ENCODE assay signal across 24 cellular contexts in genomic region chr6:37507082-37507481, GRCh38. TPM values are rescaled to one million over a fixed set of nuclear protein-coding genes. Genes with fewer than 3 reads are reported as not detected.
DNase-seq lines count a peak whose midpoint lies in the region; ATAC-seq, FAIRE-seq and TF ChIP-seq lines count a peak whose summit lies in the region.
"Had no signal": no experiment of that assay in that cellular context is flagged by ENCODE, and none has a peak within 500 bp of the region (broad histone marks: within the 10 kb centered on the region; RNA-seq: fewer than 3 reads in every experiment).

No MANE protein-coding gene starts in this region.

- H3K4me1 Mint-ChIP-seq in activated naive CD4-positive, alpha-beta T cell treated with anti-CD3 and anti-CD28 coated beads for 36 hours (ENCODE audit: low read depth) = peaks cover 64% of the 10 kb centered on the region
- peaks cover 47 to 48% of the 10 kb centered on the region in 2 donors for H3K4me1 Mint-ChIP-seq in effector memory CD8-positive, alpha-beta T cell (ENCODE audit: low read depth in 2 of 2)

- H3K4me3 Mint-ChIP-seq in activated naive CD4-positive, alpha-beta T cell treated with anti-CD3 and anti-CD28 coated beads for 36 hours = no peak overlapping the region
- no peak overlapping the region for H3K4me3 Mint-ChIP-seq in effector memory CD8-positive, alpha-beta T cell
- H3K4me3 Mint-ChIP-seq: activated B cell treated with CpG ODN at 0.5 μM for 24 hours; dendritic cell treated with granulocyte-macrophage colony-stimulating factor and Interleukin-4, amounts not matched to agents 40 ng/mL and 50 ng/mL, for 4 days; neural crest cell had no signal

- H3K4me2 ChIP-seq in osteoblast (ENCODE audit: insufficient read depth, low read length) = no peak overlapping the region
- H3K4me2 ChIP-seq: BLaER1 treated with 17β-estradiol and CSF1 and Interleukin-3, amounts not matched to agents 10 nM and 100 nM had no signal

- no peaks in the 10 kb centered on the region for H3K27me3 Mint-ChIP-seq in activated naive CD4-positive, alpha-beta T cell treated with anti-CD3 and anti-CD28 coated beads for 36 hours (ENCODE audit: low read depth)
- no peaks in the 10 kb centered on the region for H3K27me3 Mint-ChIP-seq in effector memory CD8-positive, alpha-beta T cell
- H3K27me3 Mint-ChIP-seq: activated B cell treated with CpG ODN at 0.5 μM for 24 hours had no signal

- H3K79me2 ChIP-seq in osteoblast (ENCODE audit: insufficient read depth, low read length) = no peaks in the 10 kb centered on the region

- H3K27ac Mint-ChIP-seq in activated naive CD4-positive, alpha-beta T cell treated with anti-CD3 and anti-CD28 coated beads for 36 hours = peak overlapping the region; percentile 32
- H3K27ac Mint-ChIP-seq in effector memory CD8-positive, alpha-beta T cell = peak overlapping the region; percentile 72 to 99
- H3K27ac Mint-ChIP-seq: activated B cell treated with CpG ODN at 0.5 μM for 24 hours; dendritic cell treated with granulocyte-macrophage colony-stimulating factor and Interleukin-4, amounts not matched to agents 40 ng/mL and 50 ng/mL, for 4 days had no signal

- no peaks in the 10 kb centered on the region for H3K9me3 ChIP-seq in Panc1 (ENCODE audit: control insufficient read depth, insufficient read depth, low read depth, low read length)
- no peaks in the 10 kb centered on the region for H3K9me3 ChIP-seq in osteoblast (ENCODE audit: low read depth, low read length)
- H3K9me3 ChIP-seq: BLaER1 treated with 17β-estradiol and CSF1 and Interleukin-3, amounts not matched to agents 10 nM and 100 nM; heart right ventricle had no signal

- CTCF ChIA-PET in activated naive CD4-positive, alpha-beta T cell treated with anti-CD3 and anti-CD28 coated beads for 36 hours (lab: Charles Lee) = interaction anchor here (1.3 to 1.9 kb wide), 2 partner anchors 9 to 58 kb away, joined by 3 to 9 read pairs; no protein-coding TSS in a partner anchor
- CTCF ChIA-PET in Panc1 (lab: Charles Lee) = interaction anchor here (1.6 kb wide), 1 partner anchor 9 kb away, joined by 3 read pairs; no protein-coding TSS in a partner anchor

- ATAC-seq in Panc1 (no peak), HG03521 (IDR thresholded peaks at IDR 0.05; ENCODE audit: unreplicated experiment) (no peak), GM18502 (IDR thresholded peaks at IDR 0.05; ENCODE audit: poor library complexity, unreplicated experiment) (no peak)
- ATAC-seq in effector memory CD8-positive, alpha-beta T cell (replicated peaks) = no peak
- ATAC-seq: HCT116, heart right ventricle, left lobe of liver had no signal

- H3K4me3 ChIP-seq in Panc1 (ENCODE audit: low read depth in 2 of 2, low read length in 2 of 2) (no peak overlapping the region), osteoblast (ENCODE audit: insufficient read depth, low read length) (no peak overlapping the region)
- H3K4me3 ChIP-seq: BLaER1 treated with 17β-estradiol and CSF1 and Interleukin-3, amounts not matched to agents 10 nM and 100 nM; heart right ventricle; SK-N-MC had no signal

- TF ChIP-seq CTCF in Panc1 (IDR thresholded peaks at IDR 0.05) (no peak), osteoblast (IDR thresholded peaks at IDR 0.05; ENCODE audit: extremely low read depth, low read depth, low read length) (no peak), D721Med (IDR thresholded peaks at IDR 0.05; ENCODE audit: insufficient read depth, missing control alignments) (no peak)

- H3K36me3 ChIP-seq in Panc1 (ENCODE audit: control insufficient read depth, insufficient read depth, low read length) (no peaks in the 10 kb centered on the region), osteoblast (ENCODE audit: insufficient read depth, low read length) (no peaks in the 10 kb centered on the region)
- H3K36me3 ChIP-seq: BLaER1 treated with 17β-estradiol and CSF1 and Interleukin-3, amounts not matched to agents 10 nM and 100 nM; heart right ventricle had no signal

- no peak for FAIRE-seq in D721Med (lab: Jason Lieb, UNC)
- FAIRE-seq: G401.6 had no signal

- no peaks in the 10 kb centered on the region for H4K20me1 ChIP-seq in osteoblast (ENCODE audit: insufficient read depth, low read length)
- H4K20me1 ChIP-seq: BLaER1 treated with 17β-estradiol and CSF1 and Interleukin-3, amounts not matched to agents 10 nM and 100 nM had no signal

- no peaks in the 10 kb centered on the region for H3K27me3 ChIP-seq in Panc1 (ENCODE audit: control insufficient read depth, insufficient read depth, low read length)
- H3K27me3 ChIP-seq in osteoblast (ENCODE audit: insufficient read depth, low read length) = peaks cover 31% of the 10 kb centered on the region
- H3K27me3 ChIP-seq: BLaER1 treated with 17β-estradiol and CSF1 and Interleukin-3, amounts not matched to agents 10 nM and 100 nM had no signal

- no peak for DNase-seq in activated naive CD4-positive, alpha-beta T cell treated with anti-CD3 and anti-CD28 coated beads for 36 hours
- DNase-seq in activated naive CD4-positive, alpha-beta T cell treated with anti-CD3 and anti-CD28 coated beads, Interleukin-2, amount 50 U/mL, for 16 hours = no peak
- DNase-seq in Panc1 (ENCODE audit: low read depth, low spot score) (no peak), osteoblast (ENCODE audit: insufficient read length, low spot score, missing footprints) (peak; percentile 10), D721Med (ENCODE audit: insufficient read length, low spot score) (no peak)
- DNase-seq in effector memory CD8-positive, alpha-beta T cell = no peak
- DNase-seq: ACHN, activated B cell treated with CpG ODN at 0.5 μM for 24 hours, amygdala, DMS153, heart right ventricle, midbrain, NCI-H1436 treated with DMSO at 0.1 percent for 48 hours, substantia nigra, T-helper 9 cell had no signal

- H3K36me3 Mint-ChIP-seq in activated naive CD4-positive, alpha-beta T cell treated with anti-CD3 and anti-CD28 coated beads for 36 hours (ENCODE audit: low read depth) = no peaks in the 10 kb centered on the region
- peaks cover 34% of the 10 kb centered on the region for H3K36me3 Mint-ChIP-seq in effector memory CD8-positive, alpha-beta T cell (ENCODE audit: insufficient read depth)

- H3K27ac ChIP-seq in Panc1 (ENCODE audit: low read length) = peak overlapping the region; percentile 74; the same call in 1 of the 2 replicates
- H3K27ac ChIP-seq in osteoblast (ENCODE audit: low read depth, low read length) = no peak overlapping the region
- H3K27ac ChIP-seq: BLaER1 treated with 17β-estradiol and CSF1 and Interleukin-3, amounts not matched to agents 10 nM and 100 nM; heart right ventricle; SK-N-MC had no signal

- POLR2A ChIA-PET in Panc1 (lab: Charles Lee) = interaction anchor here (0.6 kb wide), 1 partner anchor 637 kb away, joined by 3 read pairs; no protein-coding TSS in a partner anchor

- no peaks in the 10 kb centered on the region for H3K9me3 Mint-ChIP-seq in activated naive CD4-positive, alpha-beta T cell treated with anti-CD3 and anti-CD28 coated beads for 36 hours
- H3K9me3 Mint-ChIP-seq in effector memory CD8-positive, alpha-beta T cell = no peaks in the 10 kb centered on the region
- H3K9me3 Mint-ChIP-seq: activated B cell treated with CpG ODN at 0.5 μM for 24 hours; dendritic cell treated with granulocyte-macrophage colony-stimulating factor and Interleukin-4, amounts not matched to agents 40 ng/mL and 50 ng/mL, for 4 days; neural crest cell had no signal

- in situ Hi-C loops in Panc1 (cut with HindIII; ENCODE audit: low pct_unique_long_range_greater_than_20kb, low sequenced_read_pairs) = no loop called here

- no peak overlapping the region for H2AFZ ChIP-seq in osteoblast (ENCODE audit: low read length)

- BruUV-seq in Panc1 (replicated peaks; lab: Mats Ljungman, UMichigan) = no TSS peak

- peaks cover 16% of the 10 kb centered on the region for H3K4me1 ChIP-seq in Panc1 (ENCODE audit: control insufficient read depth, insufficient read depth, low read length)
- no peaks in the 10 kb centered on the region for H3K4me1 ChIP-seq in osteoblast (ENCODE audit: insufficient read depth, low read length)

- intact Hi-C loops in activated naive CD4-positive, alpha-beta T cell treated with anti-CD3 and anti-CD28 coated beads for 36 hours (cut with micrococcal nuclease) = no loop called here
- intact Hi-C loops in Panc1 (cut with micrococcal nuclease; ENCODE audit: unreplicated experiment) = no loop called here

RNA-seq across cellular contexts. Expression of gene CCDC167, which starts 7.4 kb away (rescaled TPM):
- 10 to 100 TPM; 53.4 to 57.1 TPM for total RNA-seq in activated naive CD4-positive, alpha-beta T cell treated with anti-CD3 and anti-CD28 coated beads for 36 hours
- total RNA-seq in Panc1 (2021; ENCODE audit: unreplicated experiment) = 57.6 TPM
- polyA plus RNA-seq in Panc1 (2012; ENCODE audit: insufficient read length) = 48.1 TPM
- total RNA-seq in osteoblast = 8.8 and 14.8 TPM in 2 replicates
